8 cellular contexts compared by ENCODE assay signal in genomic region chr5:34914671-34915138, GRCh38. TPM values are rescaled to one million over a fixed set of nuclear protein-coding genes. Genes with fewer than 3 reads are reported as not detected.
DNase-seq lines count a peak whose midpoint lies in the region; ATAC-seq, FAIRE-seq and TF ChIP-seq lines count a peak whose summit lies in the region.

No MANE protein-coding gene starts in this region.

- no peak overlapping the region for H2BK20ac ChIP-seq in H1 (ENCODE audit: low read length)

- H2BK12ac ChIP-seq in H1 (ENCODE audit: low read depth, low read length) = no peak overlapping the region

- H3K4me1 ChIP-seq in H1 (replicated peaks in 1 of 4; ENCODE audit: control insufficient read depth in 3 of 4, insufficient read depth in 4 of 4, low read length in 3 of 4) (peaks cover 0 to 3% (median under 1%) of the 10 kb centered on the region in 4 experiments; a peak in 1 of 7 replicates), mucosa of stomach (ENCODE audit: control insufficient read depth, insufficient read depth, low read length) (no peaks in the 10 kb centered on the region)

- TF ChIP-seq POLR2A in H1 (IDR thresholded peaks at IDR 0.05; ENCODE audit: control extremely low read depth in 1 of 2, low read depth in 2 of 2, low read length in 2 of 2) = no peak

- no peak for FAIRE-seq in H1 (lab: Jason Lieb, UNC)

- no peak overlapping the region for H2AK5ac ChIP-seq in H1 (ENCODE audit: low read depth, low read length)

- TF ChIP-seq EP300 in H1 (IDR thresholded peaks at IDR 0.05; ENCODE audit: borderline replicate concordance in 1 of 2, low read depth in 2 of 2, low read length in 2 of 2) = no peak

- peak overlapping the region; percentile 13 for H4K5ac ChIP-seq in H1 (ENCODE audit: insufficient read length, low read depth, low read length)

- H3K4ac ChIP-seq in H1 (replicated peaks; ENCODE audit: insufficient read length, low read depth, low read length) = no peak overlapping the region

- H3K9ac ChIP-seq in H1 (replicated peaks in 1 of 4; ENCODE audit: extremely low read depth in 1 of 4, low read depth in 3 of 4, low read length in 3 of 4) (peak overlapping the region in 3 of 4 experiments; percentile 90 to 98 (median 98); a peak in 6 of 7 replicates), mucosa of stomach (ENCODE audit: low read length) (peak overlapping the region; percentile 83)

- peak overlapping the region; percentile 80 to 84 for H3K4me2 ChIP-seq in H1 (ENCODE audit: insufficient read depth in 1 of 2, low read depth in 2 of 2, low read length in 2 of 2)

- peak overlapping the region; percentile 69; the same call in 1 of the 2 replicates for H4K8ac ChIP-seq in H1 (ENCODE audit: extremely low read depth, insufficient read depth, low read length)

- H4K91ac ChIP-seq in H1 (replicated peaks; ENCODE audit: insufficient read length, low read length) = no peak overlapping the region

- H3K27ac ChIP-seq in RWPE1 (peak overlapping the region; percentile 92), H1 (ENCODE audit: low read depth, low read length) (peak overlapping the region; percentile 95)

- no peak overlapping the region for H3K14ac ChIP-seq in H1 (ENCODE audit: insufficient read length)

- H4K20me1 ChIP-seq in H1 (replicated peaks in 1 of 2; ENCODE audit: control insufficient read depth in 1 of 2, insufficient read depth in 2 of 2, low read length in 2 of 2) = peaks cover 1 to 3% of the 10 kb centered on the region in 2 experiments

- WGBS in H1 (ENCODE audit: extremely low coverage in 1 of 2, insufficient coverage in 1 of 2, insufficient read length in 1 of 2, insufficient replicate concordance in 2 of 2, low coverage in 1 of 2, low lambda C conversion rate in 2 of 2, missing lambda C conversion rate in 1 of 2), 2 experiments = 4% methylated on average over 20 of the region's 20 CpGs; no CpG with 5 or more reads in 1 of the 2 experiments

- peaks cover 26 to 63% of the 10 kb centered on the region in 2 experiments for H3K79me2 ChIP-seq in H1 (ENCODE audit: control insufficient read depth in 1 of 2, insufficient read depth in 2 of 2, low read length in 2 of 2)

- DNase-seq in AG08396 (ENCODE audit: low spot score) (peak; percentile 14), RWPE1 (ENCODE audit: low spot score) (no peak), H1 (ENCODE audit: low read depth in 1 of 2, low spot score in 2 of 2) (peak in 1 of 2 experiments; percentile 54), HK-2 (ENCODE audit: unreplicated experiment) (no peak), SKM-1 (lab: John Stamatoyannopoulos, UW; ENCODE audit: unreplicated experiment) (no peak)

- H3K36me3 ChIP-seq in H1 (ENCODE audit: control insufficient read depth in 2 of 4, insufficient read depth in 4 of 4, low read length in 3 of 4) (peaks cover 7 to 41% (median 21%) of the 10 kb centered on the region in 4 experiments), mucosa of stomach (ENCODE audit: control insufficient read depth, insufficient read depth, low read length) (peaks cover 4% of the 10 kb centered on the region)

- H3K79me1 ChIP-seq in H1 (ENCODE audit: low read depth, low read length) = no peaks in the 10 kb centered on the region

- H3K23me2 ChIP-seq in H1 (ENCODE audit: low read depth, low read length) = peaks cover 10% of the 10 kb centered on the region; the same call in 1 of the 2 replicates

- no peaks in the 10 kb centered on the region for H3K27me3 ChIP-seq in H1 (replicated peaks in 1 of 4; ENCODE audit: control insufficient read depth in 3 of 4, extremely low read depth in 1 of 4, insufficient read depth in 3 of 4, low read length in 3 of 4)
- no peaks in the 10 kb centered on the region for H3K27me3 ChIP-seq in mucosa of stomach (ENCODE audit: control insufficient read depth, insufficient read depth, low read length)

- no peaks in the 10 kb centered on the region for H3K9me3 ChIP-seq in H1 (ENCODE audit: insufficient read depth in 2 of 2, low read depth in 1 of 2, low read length in 1 of 2)
- no peaks in the 10 kb centered on the region for H3K9me3 ChIP-seq in mucosa of stomach (ENCODE audit: control insufficient read depth, low read length)

- H2AFZ ChIP-seq in H1 (ENCODE audit: low read length) = 0 out of 2 replicates have a peak overlapping the region, but pooled peaks have one; percentile 4

- no peak overlapping the region for H3K18ac ChIP-seq in H1 (ENCODE audit: extremely low read depth, low read length)

- no peak overlapping the region for H3K56ac ChIP-seq in H1 (replicated peaks; ENCODE audit: insufficient read length, low read depth, low read length)

- TF ChIP-seq RAD21 in H1 (IDR thresholded peaks at IDR 0.05 in 1 of 2, conservative IDR thresholded peaks at IDR 0.05 in 1 of 2; ENCODE audit: low read depth in 2 of 2, low read length in 2 of 2) = no peak

- ATAC-seq in GM18873 (IDR thresholded peaks at IDR 0.05; ENCODE audit: low FRiP score, unreplicated experiment) = peak; percentile 4
- peak; percentile 11 for ATAC-seq in HG03066 (IDR thresholded peaks at IDR 0.05; ENCODE audit: low read depth, unreplicated experiment)

- H3K4me3 ChIP-seq in H1 (ENCODE audit: extremely low read depth in 1 of 4, insufficient read depth in 2 of 4, low read depth in 3 of 4, low read length in 4 of 4) (peak overlapping the region; percentile 86 to 100 (median 96)), mucosa of stomach (ENCODE audit: low read length) (peak overlapping the region; percentile 80)

- H3K23ac ChIP-seq in H1 (ENCODE audit: insufficient read length) = no peak overlapping the region

- peak overlapping the region; percentile 71; the same call in 1 of the 2 replicates for H2BK5ac ChIP-seq in H1 (ENCODE audit: low read depth, low read length)

- TF ChIP-seq CTCF in RWPE1 (conservative IDR thresholded peaks at IDR 0.05; ENCODE audit: low read depth) (no peak), H1 (IDR thresholded peaks at IDR 0.05; ENCODE audit: control extremely low read depth in 1 of 3, insufficient read depth in 1 of 3, low read depth in 1 of 3, low read length in 3 of 3) (no peak)

- POLR2A ChIA-PET in RWPE1 (lab: Yijun Ruan, JAX; ENCODE audit: low non-redundant PET) = interaction anchor here (0.5 to 1.4 kb wide), 4 partner anchors 14 to 330 kb away, joined by 3 to 6 read pairs (median 4); partner anchors contain the start of genes DNAJC21 and TTC23L
- POLR2A ChIA-PET in H1 (lab: Charles Lee; ENCODE audit: partially characterized antibody) = interaction anchor here (0.7 to 5.1 kb wide), 21 partner anchors 10 to 1374 kb away, joined by 3 to 52 read pairs (median 3); partner anchors contain the start of genes DNAJC21, RAI14 and TTC23L

- H2BK120ac ChIP-seq in H1 (replicated peaks; ENCODE audit: low read depth, low read length) = no peak overlapping the region

- CTCF ChIA-PET in RWPE1 (lab: Yijun Ruan, JAX) = interaction anchor here (0.7 kb wide), 1 partner anchor 1015 kb away, joined by 6 read pairs; no protein-coding TSS in a partner anchor
- CTCF ChIA-PET in H1 (lab: Charles Lee; ENCODE audit: partially characterized antibody) = interaction anchor here (0.8 to 3.9 kb wide), 5 partner anchors 10 to 440 kb away, joined by 3 to 24 read pairs (median 8); no protein-coding TSS in a partner anchor

- no peak overlapping the region for H2BK15ac ChIP-seq in H1 (ENCODE audit: low read length)

TF ChIP-seq in H1, 55 proteins besides CTCF, POLR2A, EP300 and RAD21:
- peak; percentile 11 for TF ChIP-seq KDM4A (IDR thresholded peaks at IDR 0.05; ENCODE audit: low read depth, low read length, severe bottlenecking)
- no peak for TF ChIP-seq NANOG (IDR thresholded peaks at IDR 0.05; ENCODE audit: insufficient read depth, low read depth, low read length, poor library complexity, severe bottlenecking)
- no peak for TF ChIP-seq BRCA1 (IDR thresholded peaks at IDR 0.05; ENCODE audit: low read depth, low read length)
- TF ChIP-seq, protein P1, sequence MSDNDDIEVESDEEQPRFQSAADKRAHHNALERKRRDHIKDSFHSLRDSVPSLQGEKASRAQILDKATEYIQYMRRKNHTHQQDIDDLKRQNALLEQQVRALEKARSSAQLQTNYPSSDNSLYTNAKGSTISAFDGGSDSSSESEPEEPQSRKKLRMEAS (IDR thresholded peaks at IDR 0.05) = peak; percentile 12; the same call in 1 of the 2 replicates
TF ChIP-seq in H1: peak in this region for 2.

RNA-seq across cellular contexts. Expression of gene RAD1, which starts 0.6 kb away (rescaled TPM):
- total RNA-seq in H1 (2021; fragmentation: NEBNext Ultra II Directional; extraction: Animal tissue kit (Norgen Biotek cat#: 25700)) = 37.3 and 40.5 TPM in 2 replicates
- polyA plus RNA-seq in H1 (2011; rRNA removed) = 12.0 and 15.1 TPM in 2 replicates
- polyA plus RNA-seq in H1 (2011; cell fraction: cytosol; rRNA removed) = 19.1 TPM
- 22.2 TPM for polyA plus RNA-seq in H1 (2011; cell fraction: nucleus; rRNA removed)
- polyA plus RNA-seq in H1 (2012, experiment 1 of 2) = 27.8 to 31.3 TPM (median 29.3 TPM) in 4 replicates
- polyA plus RNA-seq in H1 (2012, experiment 2 of 2) = 9.4 TPM
- polyA plus RNA-seq in H1 (2013, experiment 1 of 2) = 33.2 TPM
- polyA plus RNA-seq in H1 (2013, experiment 2 of 2) = 35.7 TPM
- polyA minus RNA-seq in H1 (2011; rRNA and poly(A)+ RNA removed) = 35.1 and 40.4 TPM in 2 replicates
- 30.4 TPM for polyA minus RNA-seq in H1 (2011; cell fraction: cytosol; rRNA and poly(A)+ RNA removed)
- polyA minus RNA-seq in H1 (2011; cell fraction: nucleus; rRNA and poly(A)+ RNA removed) = 63.6 TPM

RNA-seq across cellular contexts. Expression of gene BRIX1, which starts 0.8 kb away (rescaled TPM):
- total RNA-seq in H1 (2021; fragmentation: NEBNext Ultra II Directional; extraction: Animal tissue kit (Norgen Biotek cat#: 25700)) = 64.5 and 71.7 TPM in 2 replicates
- polyA plus RNA-seq in H1 (2011; rRNA removed) = 13.2 and 26.9 TPM in 2 replicates
- polyA plus RNA-seq in H1 (2011; cell fraction: cytosol; rRNA removed) = 38.0 TPM
- 5.2 TPM for polyA plus RNA-seq in H1 (2011; cell fraction: nucleus; rRNA removed)
- 25.9 to 45.1 TPM (median 28.7 TPM) in 4 replicates for polyA plus RNA-seq in H1 (2012, experiment 1 of 2)
- 8.3 TPM for polyA plus RNA-seq in H1 (2012, experiment 2 of 2)
- polyA plus RNA-seq in H1 (2013, experiment 1 of 2) = 63.8 TPM
- 61.2 TPM for polyA plus RNA-seq in H1 (2013, experiment 2 of 2)
- 16.0 and 17.9 TPM in 2 replicates for polyA minus RNA-seq in H1 (2011; rRNA and poly(A)+ RNA removed)
- polyA minus RNA-seq in H1 (2011; cell fraction: cytosol; rRNA and poly(A)+ RNA removed) = 36.3 TPM
- 33.0 TPM for polyA minus RNA-seq in H1 (2011; cell fraction: nucleus; rRNA and poly(A)+ RNA removed)

RNA-seq across cellular contexts. Expression of gene DNAJC21, which starts 14.7 kb away (rescaled TPM):
- 47.5 and 51.2 TPM in 2 replicates for total RNA-seq in H1 (2021; fragmentation: NEBNext Ultra II Directional; extraction: Animal tissue kit (Norgen Biotek cat#: 25700))
- polyA plus RNA-seq in H1 (2011; rRNA removed) = 3.2 and 5.1 TPM in 2 replicates
- polyA plus RNA-seq in H1 (2011; cell fraction: cytosol; rRNA removed) = 17.8 TPM
- 6.8 TPM for polyA plus RNA-seq in H1 (2011; cell fraction: nucleus; rRNA removed)
- polyA plus RNA-seq in H1 (2012, experiment 1 of 2) = 31.1 to 53.7 TPM (median 34.8 TPM) in 4 replicates
- 3.1 TPM for polyA plus RNA-seq in H1 (2012, experiment 2 of 2)
- 46.1 TPM for polyA plus RNA-seq in H1 (2013, experiment 1 of 2)
- 45.8 TPM for polyA plus RNA-seq in H1 (2013, experiment 2 of 2)
- polyA minus RNA-seq in H1 (2011; rRNA and poly(A)+ RNA removed) = 7.9 and 9.5 TPM in 2 replicates
- 9.0 TPM for polyA minus RNA-seq in H1 (2011; cell fraction: cytosol; rRNA and poly(A)+ RNA removed)
- 36.9 TPM for polyA minus RNA-seq in H1 (2011; cell fraction: nucleus; rRNA and poly(A)+ RNA removed)
